In the genomic region with DNA sequence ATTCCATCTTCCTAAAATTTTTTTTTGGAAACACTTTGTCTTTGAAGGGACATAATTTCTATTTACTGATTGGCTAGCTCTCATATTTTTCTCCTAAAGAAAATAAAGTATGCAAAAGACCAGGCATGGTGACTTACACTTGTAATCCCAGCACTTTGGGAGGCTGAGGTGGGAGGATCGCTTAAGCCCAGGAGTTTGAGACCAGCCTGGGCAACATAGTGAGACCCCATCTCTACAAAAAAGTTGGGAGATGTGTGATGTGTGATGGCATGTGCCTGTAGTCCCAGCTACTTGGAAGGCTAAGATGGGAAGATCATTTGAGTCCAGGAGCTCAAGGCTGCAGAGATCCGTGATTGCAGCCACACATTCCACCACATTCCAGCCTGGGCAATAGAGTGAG, we compare ENCODE assay signal across 1 cellular context.
A peak's percentile ranks its signal among the peaks of the same experiment; 100 is the strongest.
TF ChIP-seq lines count a peak whose summit lies in the region.

No MANE protein-coding gene starts in this region.

TF ChIP-seq in H1, 55 proteins besides CTCF, POLR2A, EP300 and RAD21:
- TF ChIP-seq KDM1A (IDR thresholded peaks at IDR 0.05; ENCODE audit: borderline replicate concordance, low read length) = peak; percentile 12; the same call in 1 of the 2 replicates
